ENCODE assay signal across 9 cellular contexts in the genomic region with DNA sequence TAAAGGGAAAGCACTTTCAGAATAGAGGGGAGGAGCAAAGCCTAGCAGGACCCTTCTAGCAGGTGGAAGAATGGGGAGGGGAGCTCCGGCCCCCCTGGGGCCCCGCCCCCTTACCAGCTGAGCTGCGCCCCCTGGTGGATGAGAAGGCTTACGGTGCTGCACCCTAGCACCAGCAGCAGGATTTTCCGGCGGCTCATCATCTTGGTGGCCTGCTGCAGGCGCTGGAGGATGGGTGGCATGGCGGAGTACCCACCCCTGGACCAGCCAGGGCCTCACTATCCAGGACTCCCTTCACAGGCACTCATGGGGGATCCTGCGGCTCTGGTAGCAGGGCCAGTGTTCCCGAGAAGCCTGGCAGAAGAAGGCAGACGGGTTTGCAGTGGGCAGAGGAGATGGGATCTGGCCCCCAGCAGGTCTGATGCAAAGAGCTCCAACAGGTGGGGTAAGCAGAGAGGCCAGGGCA. TPM values are rescaled to one million over a fixed set of nuclear protein-coding genes. Genes with fewer than 3 reads are reported as not detected.
DNase-seq lines count a peak whose midpoint lies in the region; TF ChIP-seq lines count a peak whose summit lies in the region.
"Had no signal": no experiment of that assay in that cellular context is flagged by ENCODE, and none has a peak within 500 bp of the region (broad histone marks: within the 10 kb centered on the region; RNA-seq: fewer than 3 reads in every experiment).

No MANE protein-coding gene starts in this region.

- H3K4me1 ChIP-seq in neutrophil (ENCODE audit: control insufficient read depth in 1 of 2, insufficient read depth in 1 of 2, low read depth in 1 of 2, low read length in 1 of 2) (peaks cover 0 to 7% of the 10 kb centered on the region in 2 experiments), stomach (peaks cover 13 to 17% (median 16%) of the 10 kb centered on the region in 4 donors)

- H3K27me3 Mint-ChIP-seq in activated T-helper 2 cell treated with anti-CD3 and anti-CD28 coated beads, Interferon-gamma antibody, Interleukin-2, Interleukin-4, amounts not matched to agents 10 μg/mL and 5 μg/mL and 100 μg/mL, durations not matched to agents 14 hours and 24 hours and 36 hours (ENCODE audit: low read depth), result peaks cover 8% of the 10 kb centered on the region

- H3K9me3 ChIP-seq in neutrophil (no peaks in the 10 kb centered on the region), stomach (no peaks in the 10 kb centered on the region)

- no peaks in the 10 kb centered on the region for H3K36me3 Mint-ChIP-seq in activated T-helper 2 cell treated with anti-CD3 and anti-CD28 coated beads, Interferon-gamma antibody, Interleukin-2, Interleukin-4, amounts not matched to agents 10 μg/mL and 5 μg/mL and 100 μg/mL, durations not matched to agents 14 hours and 24 hours and 36 hours (ENCODE audit: low read depth)

- H3K36me3 ChIP-seq in neutrophil (no peaks in the 10 kb centered on the region), stomach (no peaks in the 10 kb centered on the region)

- peaks cover 42% of the 10 kb centered on the region for H3K27me3 ChIP-seq in neutrophil
- peaks cover 0 to 37% (median 19%) of the 10 kb centered on the region in 3 donors for H3K27me3 ChIP-seq in stomach

- TF ChIP-seq EP300 in stomach (IDR thresholded peaks at IDR 0.05), result no peak

- H3K4me3 ChIP-seq in fibroblast of the aortic adventitia (ENCODE audit: low read depth, low read length) (no peak overlapping the region), neutrophil (ENCODE audit: low read depth in 1 of 2, low read length in 1 of 2) (no peak overlapping the region), stomach (no peak overlapping the region)

- H3K4me1 Mint-ChIP-seq in activated T-helper 2 cell treated with anti-CD3 and anti-CD28 coated beads, Interferon-gamma antibody, Interleukin-2, Interleukin-4, amounts not matched to agents 10 μg/mL and 5 μg/mL and 100 μg/mL, durations not matched to agents 14 hours and 24 hours and 36 hours (ENCODE audit: low read depth), result peaks cover 18% of the 10 kb centered on the region

- TF ChIP-seq CTCF in LNCAP (IDR thresholded peaks at IDR 0.05) (peak; percentile 97), fibroblast of the aortic adventitia (IDR thresholded peaks at IDR 0.05; ENCODE audit: insufficient read depth, low read length) (peak; percentile 94), neutrophil (IDR thresholded peaks at IDR 0.05) (peak; percentile 79), stomach (IDR thresholded peaks at IDR 0.05) (peak in 5 of 7 experiments; percentile 44 to 95 (median 85))

- H3K27ac Mint-ChIP-seq in activated T-helper 2 cell treated with anti-CD3 and anti-CD28 coated beads, Interferon-gamma antibody, Interleukin-2, Interleukin-4, amounts not matched to agents 10 μg/mL and 5 μg/mL and 100 μg/mL, durations not matched to agents 14 hours and 24 hours and 36 hours, result peak overlapping the region; percentile 48

- peak; percentile 43 for DNase-seq in SIG-M5 treated with dmso at 0.1 percent for 504 hours (lab: John Stamatoyannopoulos, UW; ENCODE audit: unreplicated experiment)
- DNase-seq in SIG-M5 (lab: John Stamatoyannopoulos, UW), result no peak
- peak; percentile 58 for DNase-seq in SHP77 treated with DMSO at 0.1 percent for 48 hours (lab: John Stamatoyannopoulos, UW)
- DNase-seq in activated T-helper 2 cell treated with anti-CD3 and anti-CD28 coated beads, Interferon-gamma antibody, Interleukin-2, Interleukin-4, amounts not matched to agents 10 μg/mL and 5 μg/mL and 100 μg/mL, durations not matched to agents 14 hours and 24 hours and 36 hours (ENCODE audit: low spot score), result peak; percentile 77
- DNase-seq in fibroblast of the aortic adventitia (ENCODE audit: low read depth), result peak; percentile 74
- DNase-seq in stomach, result peak; percentile 82

- TF ChIP-seq POLR2A in stomach (IDR thresholded peaks at IDR 0.05), result no peak

- intact Hi-C loops in activated T-helper 2 cell treated with anti-CD3 and anti-CD28 coated beads, Interferon-gamma antibody, Interleukin-2, Interleukin-4, amounts not matched to agents 10 μg/mL and 5 μg/mL and 100 μg/mL, durations not matched to agents 14 hours and 24 hours and 36 hours (cut with micrococcal nuclease), result no loop called here
- intact Hi-C loops in stomach (cut with DNase I; ENCODE audit: low total_unique reads), result no loop called here

- no peaks in the 10 kb centered on the region for H3K9me3 Mint-ChIP-seq in activated T-helper 2 cell treated with anti-CD3 and anti-CD28 coated beads, Interferon-gamma antibody, Interleukin-2, Interleukin-4, amounts not matched to agents 10 μg/mL and 5 μg/mL and 100 μg/mL, durations not matched to agents 14 hours and 24 hours and 36 hours

- H3K27ac ChIP-seq in neutrophil, result no peak overlapping the region
- no peak overlapping the region for H3K27ac ChIP-seq in stomach

- WGBS in stomach, 5 donors, result 2 to 29% (median 15%) methylated on average over 2 to 11 of the region's 11 CpGs

- H3K4me3 Mint-ChIP-seq in activated T-helper 2 cell treated with anti-CD3 and anti-CD28 coated beads, Interferon-gamma antibody, Interleukin-2, Interleukin-4, amounts not matched to agents 10 μg/mL and 5 μg/mL and 100 μg/mL, durations not matched to agents 14 hours and 24 hours and 36 hours (ENCODE audit: low read depth), result no peak overlapping the region

RNA-seq across cellular contexts. Expression of a gene that starts 3.8 kb away (rescaled TPM):
- total RNA-seq in activated T-helper 2 cell treated with anti-CD3 and anti-CD28 coated beads, Interferon-gamma antibody, Interleukin-2, Interleukin-4, amounts not matched to agents 10 μg/mL and 5 μg/mL and 100 μg/mL, durations not matched to agents 14 hours and 24 hours and 36 hours, result 0.18 TPM in 1 of 2 replicates, not detected in the other
- total RNA-seq in fibroblast of the aortic adventitia (ENCODE audit: low replicate concordance) (not detected in 2 replicates), stomach (not detected)
- polyA plus RNA-seq in stomach, result not detected

RNA-seq across cellular contexts. Expression of a gene that starts 7.0 kb away (rescaled TPM):
- 252 and 268 TPM in 2 replicates for total RNA-seq in activated T-helper 2 cell treated with anti-CD3 and anti-CD28 coated beads, Interferon-gamma antibody, Interleukin-2, Interleukin-4, amounts not matched to agents 10 μg/mL and 5 μg/mL and 100 μg/mL, durations not matched to agents 14 hours and 24 hours and 36 hours
- total RNA-seq in fibroblast of the aortic adventitia (ENCODE audit: low replicate concordance), result 158 and 255 TPM in 2 replicates
- 100 to 1,000 TPM in 4 of 5 donors, 10 to 100 TPM in 1; 52.7 to 366 (median 164) TPM for total RNA-seq in stomach
- 100 to 1,000 TPM in 1 of 3 donors, 10 to 100 TPM in 2; 71.4 to 110 (median 99.9) TPM for polyA plus RNA-seq in stomach

RNA-seq across cellular contexts. Expression of a gene that starts 18.9 kb away (rescaled TPM):
- 0.46 and 0.78 TPM in 2 replicates for total RNA-seq in activated T-helper 2 cell treated with anti-CD3 and anti-CD28 coated beads, Interferon-gamma antibody, Interleukin-2, Interleukin-4, amounts not matched to agents 10 μg/mL and 5 μg/mL and 100 μg/mL, durations not matched to agents 14 hours and 24 hours and 36 hours
- total RNA-seq in fibroblast of the aortic adventitia (ENCODE audit: low replicate concordance) (not detected in 2 replicates), stomach (not detected)
- 1 to 10 TPM in 1 of 3 donors, under 1 TPM in 2; 0.08 to 1.4 (median 0.68) TPM for polyA plus RNA-seq in stomach
- total RNA-seq: temporal lobe had no signal

RNA-seq across cellular contexts. Expression of a gene that starts 24.9 kb away (rescaled TPM):
- total RNA-seq in activated T-helper 2 cell treated with anti-CD3 and anti-CD28 coated beads, Interferon-gamma antibody, Interleukin-2, Interleukin-4, amounts not matched to agents 10 μg/mL and 5 μg/mL and 100 μg/mL, durations not matched to agents 14 hours and 24 hours and 36 hours, result 75.6 and 83.7 TPM in 2 replicates
- total RNA-seq in fibroblast of the aortic adventitia (ENCODE audit: low replicate concordance) (18.6 and 31.5 TPM in 2 replicates), stomach (100 to 1,000 TPM in 2 of 5 donors, 10 to 100 TPM in 3; 47.0 to 269 (median 57.4) TPM)
- 10 to 100 TPM; 14.7 to 24.3 (median 18.2) TPM for polyA plus RNA-seq in stomach

RNA-seq across cellular contexts. Expression of a gene that starts 33.4 kb away (rescaled TPM):
- 0.69 and 0.75 TPM in 2 replicates for total RNA-seq in activated T-helper 2 cell treated with anti-CD3 and anti-CD28 coated beads, Interferon-gamma antibody, Interleukin-2, Interleukin-4, amounts not matched to agents 10 μg/mL and 5 μg/mL and 100 μg/mL, durations not matched to agents 14 hours and 24 hours and 36 hours
- total RNA-seq in fibroblast of the aortic adventitia (ENCODE audit: low replicate concordance) (1.7 TPM in 1 of 2 replicates, not detected in the other), stomach (10 to 100 TPM in 1 of 5 donors, not detected in 4; 47.8 TPM)
- polyA plus RNA-seq in stomach, result 1 to 10 TPM in 1 of 3 donors, under 1 TPM in 1, not detected in 1; 0.50 to 6.6 TPM
- total RNA-seq: temporal lobe had no signal
